14 cellular contexts compared by ENCODE assay signal in the genomic region with DNA sequence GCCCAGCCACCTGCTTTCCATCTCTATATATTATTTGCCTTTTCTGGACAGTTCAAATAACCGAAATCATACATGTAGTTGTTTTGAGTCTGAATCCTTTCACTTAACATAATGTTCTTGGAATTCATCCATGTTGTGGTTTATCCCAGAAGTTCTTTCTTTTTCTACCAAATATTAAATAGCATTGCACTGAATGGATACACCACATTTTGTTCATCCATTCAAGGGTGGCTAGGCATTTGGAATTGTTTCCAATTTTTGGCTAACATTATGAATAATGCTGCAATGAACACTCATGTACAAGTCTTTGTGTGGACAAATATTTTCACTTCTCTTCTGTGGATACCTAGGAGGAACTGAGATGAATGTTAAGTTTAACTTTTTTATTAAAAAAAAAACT. TPM values are rescaled to one million over a fixed set of nuclear protein-coding genes. Genes with fewer than 3 reads are reported as not detected.
DNase-seq lines count a peak whose midpoint lies in the region; ATAC-seq and TF ChIP-seq lines count a peak whose summit lies in the region.
"Had no signal": no experiment of that assay in that cellular context is flagged by ENCODE, and none has a peak within 500 bp of the region (broad histone marks: within the 10 kb centered on the region; RNA-seq: fewer than 3 reads in every experiment).

No MANE protein-coding gene starts in this region.

- ATAC-seq in HG02588 (IDR thresholded peaks at IDR 0.05; ENCODE audit: unreplicated experiment) (no peak), GM21825 (IDR thresholded peaks at IDR 0.05; ENCODE audit: unreplicated experiment) (no peak)
- ATAC-seq: Right ventricle myocardium inferior had no signal

- H3K4me3 ChIP-seq in astrocyte of the spinal cord (ENCODE audit: low read depth, low read length) (no peak overlapping the region), fibroblast of the aortic adventitia (ENCODE audit: low read depth, low read length) (no peak overlapping the region)
- H3K4me3 ChIP-seq: HAP-1, SK-N-MC had no signal

- in situ Hi-C loops in astrocyte of the spinal cord (cut with HindIII; ENCODE audit: low sequenced_read_pairs) = no loop called here

- TF ChIP-seq CTCF in astrocyte of the spinal cord (IDR thresholded peaks at IDR 0.05; ENCODE audit: low read depth, low read length) = no peak
- no peak for TF ChIP-seq CTCF in fibroblast of the aortic adventitia (IDR thresholded peaks at IDR 0.05; ENCODE audit: insufficient read depth, low read length)

- DNase-seq in MV-4-11 (lab: John Stamatoyannopoulos, UW) (peak; percentile 43), astrocyte of the spinal cord (ENCODE audit: low read depth, low spot score) (peak; percentile 69), fibroblast of the aortic adventitia (ENCODE audit: low read depth) (peak; percentile 48), GF-D8 (lab: John Stamatoyannopoulos, UW) (no peak)
- DNase-seq in stimulated activated CD4-positive, alpha-beta T cell treated with anti-CD3 and anti-CD28 coated beads, Interleukin-4, amount 100 ng/mL, for 4 hours = no peak
- DNase-seq: C1 segment of cervical spinal cord, DMS 273 treated with DMSO at 0.1 percent for 48 hours, NCI-H146, NCI-H345 had no signal

RNA-seq across cellular contexts. Expression of a gene that starts 18.0 kb away (rescaled TPM):
- 25.8 and 96.7 TPM in 2 replicates for total RNA-seq in fibroblast of the aortic adventitia (ENCODE audit: low replicate concordance)

Comparison
In these comparisons a context has a peak if more than half of its experiments do, and no peak if none do; other contexts are left out.
1. DNase-seq: peak in MV-4-11 (single experiment), astrocyte of the spinal cord (single experiment) and fibroblast of the aortic adventitia (single experiment); none in GF-D8 (single experiment) and stimulated activated CD4-positive, alpha-beta T cell treated with anti-CD3 and anti-CD28 coated beads, Interleukin-4, amount 100 ng/mL, for 4 hours (0 of 2).